Comparison of ENCODE assay signal across 30 cellular contexts in the genomic region with DNA sequence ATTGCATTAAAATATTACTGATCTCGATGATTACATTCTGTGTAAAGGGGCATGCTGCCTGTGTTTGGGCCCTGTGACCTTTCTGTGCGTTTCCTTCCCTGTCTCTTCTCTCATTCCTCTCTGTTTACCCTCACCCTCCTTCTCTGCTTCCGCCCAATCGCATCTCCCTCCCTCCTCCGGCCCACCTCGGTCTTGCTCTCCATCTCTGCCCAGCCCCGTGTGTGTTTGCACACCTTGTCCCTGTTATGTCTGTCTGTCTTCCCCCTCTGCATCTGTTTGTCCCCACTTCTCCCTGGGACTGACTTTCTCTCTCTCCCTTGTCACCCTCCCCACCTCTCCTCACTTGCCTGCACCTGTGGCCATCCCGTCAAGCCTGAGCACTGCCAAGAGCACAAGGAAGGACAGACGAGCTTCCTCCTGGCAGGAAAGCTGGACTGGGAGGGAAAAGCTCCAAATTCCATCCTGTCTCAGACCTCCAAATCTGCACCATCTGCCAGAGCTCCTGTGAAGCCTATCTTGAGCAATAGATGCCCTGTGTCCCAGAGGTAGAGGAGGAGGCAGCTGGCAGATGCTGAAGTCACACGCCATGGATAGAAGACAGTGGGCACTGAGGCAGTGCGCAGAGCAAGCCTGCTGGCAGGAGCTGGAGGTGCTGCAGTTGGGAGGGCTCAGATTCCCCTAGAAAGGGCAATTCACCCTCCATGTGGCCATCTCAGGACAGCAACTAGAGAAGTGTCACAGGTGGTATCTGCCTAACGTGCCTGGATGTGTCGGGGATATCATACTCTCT.
"Had no signal": no experiment of that assay in that cellular context is flagged by ENCODE, and none has a peak within 500 bp of the region (broad histone marks: within the 10 kb centered on the region; RNA-seq: fewer than 3 reads in every experiment).

No MANE protein-coding gene starts in this region.

- H3K4me1 Mint-ChIP-seq: activated B cell treated with CpG ODN at 0.5 μM for 24 hours; activated naive CD4-positive, alpha-beta T cell treated with anti-CD3 and anti-CD28 coated beads, Interleukin-2, amount 50 U/mL, for 24 hours; activated naive CD8-positive, alpha-beta T cell treated with anti-CD3 and anti-CD28 coated beads, Interleukin-2, amount 50 U/mL, for 24 hours; stimulated activated memory B cell treated with anti-CD40 and anti-IgM and Interleukin-4, amounts not matched to agents 10 μg/mL and 1 μg/mL and 100 μg/mL, for 72 hours; stimulated activated naive CD8-positive, alpha-beta T cell treated with anti-CD3 and anti-CD28 coated beads, Interleukin-15, amount 100 ng/mL, for 72 hours had no signal

- H3K9me3 ChIP-seq: heart right ventricle, lower lobe of right lung, mucosa of descending colon, prostate gland, sigmoid colon, upper lobe of left lung had no signal

- H3K27me3 Mint-ChIP-seq: activated B cell treated with CpG ODN at 0.5 μM for 24 hours had no signal

- DNase-seq: activated B cell treated with CpG ODN at 0.5 μM for 24 hours; activated CD4-positive, alpha-beta T cell treated with anti-CD3 and anti-CD28 coated beads, Interleukin-2, amount 50 U/mL, for 1 hour; activated CD8-positive, alpha-beta T cell treated with anti-CD3 and anti-CD28 coated beads for 36 hours; activated naive CD8-positive, alpha-beta T cell treated with anti-CD3 and anti-CD28 coated beads, Interleukin-2, amount 50 U/mL, for 24 hours; activated T-cell treated with anti-CD3 and anti-CD28 coated beads, Interleukin-2, amount 50 U/mL, for 4 hours; amygdala; caudate nucleus; foreskin keratinocyte; heart right ventricle; kidney glomerular epithelial cell; lower lobe of right lung; mesendoderm; mucosa of descending colon; retina; sigmoid colon; small intestine; stimulated activated CD4-positive, alpha-beta T cell treated with anti-CD3 and anti-CD28 coated beads, Interleukin-1b, Interleukin-23, amount 100 ng/mL, for 48 hours; stimulated activated CD4-positive, alpha-beta T cell treated with anti-CD3 and anti-CD28 coated beads, Interleukin-4, amount 100 ng/mL, for 4 hours; stimulated activated CD8-positive, alpha-beta memory T cell treated with anti-CD3 and anti-CD28 coated beads, Interleukin-4, amount 100 ng/mL, for 48 hours; stimulated activated naive CD8-positive, alpha-beta T cell treated with anti-CD3 and anti-CD28 coated beads, Interleukin-15, amount 100 ng/mL, for 72 hours; substantia nigra; T-helper 2 cell had no signal

- H3K36me3 ChIP-seq: heart right ventricle, lower lobe of right lung, prostate gland, sigmoid colon, upper lobe of left lung had no signal

- H3K4me3 Mint-ChIP-seq: activated B cell treated with CpG ODN at 0.5 μM for 24 hours; activated CD8-positive, alpha-beta T cell treated with anti-CD3 and anti-CD28 coated beads for 36 hours; activated naive CD4-positive, alpha-beta T cell treated with anti-CD3 and anti-CD28 coated beads, Interleukin-2, amount 50 U/mL, for 24 hours; activated naive CD8-positive, alpha-beta T cell treated with anti-CD3 and anti-CD28 coated beads, Interleukin-2, amount 50 U/mL, for 24 hours; activated T-cell treated with anti-CD3 and anti-CD28 coated beads, Interleukin-2, amount 50 U/mL, for 4 hours; natural killer cell treated with Interleukin-12 subunit alpha and Interleukin-12 subunit beta and Interleukin-15 and Interleukin-18, amount 100 ng/mL, for 72 hours; stimulated activated memory B cell treated with anti-CD40 and anti-IgM and Interleukin-4, amounts not matched to agents 10 μg/mL and 1 μg/mL and 100 μg/mL, for 72 hours; stimulated activated naive CD8-positive, alpha-beta T cell treated with anti-CD3 and anti-CD28 coated beads, Interleukin-15, amount 100 ng/mL, for 72 hours had no signal

- H3K9me3 Mint-ChIP-seq: activated B cell treated with CpG ODN at 0.5 μM for 24 hours; activated naive CD4-positive, alpha-beta T cell treated with anti-CD3 and anti-CD28 coated beads, Interleukin-2, amount 50 U/mL, for 24 hours; activated naive CD8-positive, alpha-beta T cell treated with anti-CD3 and anti-CD28 coated beads, Interleukin-2, amount 50 U/mL, for 24 hours; activated T-cell treated with anti-CD3 and anti-CD28 coated beads, Interleukin-2, amount 50 U/mL, for 4 hours; activated T-helper 2 cell treated with anti-CD3 and anti-CD28 coated beads, Interferon-gamma antibody, Interleukin-2, Interleukin-4, amounts not matched to agents 10 μg/mL and 5 μg/mL and 100 μg/mL, durations not matched to agents 14 hours and 24 hours and 36 hours; natural killer cell treated with Interleukin-12 subunit alpha and Interleukin-12 subunit beta and Interleukin-15 and Interleukin-18, amount 100 ng/mL, for 72 hours had no signal

- H3K27ac ChIP-seq: foreskin keratinocyte, heart right ventricle, lower lobe of right lung, prostate gland, sigmoid colon, upper lobe of left lung had no signal

- H3K27me3 ChIP-seq: foreskin keratinocyte, sigmoid colon, upper lobe of left lung had no signal

- H3K4me1 ChIP-seq: foreskin keratinocyte, heart right ventricle, lower lobe of right lung, prostate gland, sigmoid colon, upper lobe of left lung had no signal

- H3K27ac Mint-ChIP-seq: activated B cell treated with CpG ODN at 0.5 μM for 24 hours; activated CD8-positive, alpha-beta T cell treated with anti-CD3 and anti-CD28 coated beads for 36 hours; activated naive CD4-positive, alpha-beta T cell treated with anti-CD3 and anti-CD28 coated beads, Interleukin-2, amount 50 U/mL, for 24 hours; activated naive CD8-positive, alpha-beta T cell treated with anti-CD3 and anti-CD28 coated beads, Interleukin-2, amount 50 U/mL, for 24 hours; activated T-helper 2 cell treated with anti-CD3 and anti-CD28 coated beads, Interferon-gamma antibody, Interleukin-2, Interleukin-4, amounts not matched to agents 10 μg/mL and 5 μg/mL and 100 μg/mL, durations not matched to agents 14 hours and 24 hours and 36 hours; natural killer cell treated with Interleukin-12 subunit alpha and Interleukin-12 subunit beta and Interleukin-15 and Interleukin-18, amount 100 ng/mL, for 72 hours; stimulated activated memory B cell treated with anti-CD40 and anti-IgM and Interleukin-4, amounts not matched to agents 10 μg/mL and 1 μg/mL and 100 μg/mL, for 72 hours had no signal

- ATAC-seq: activated CD8-positive, alpha-beta T cell treated with anti-CD3 and anti-CD28 coated beads for 36 hours; activated naive CD8-positive, alpha-beta T cell treated with anti-CD3 and anti-CD28 coated beads, Interleukin-2, amount 50 U/mL, for 24 hours; activated T-cell treated with anti-CD3 and anti-CD28 coated beads, Interleukin-2, amount 50 U/mL, for 4 hours; esophagus mucosa; foreskin keratinocyte; heart right ventricle; left lobe of liver; lower lobe of right lung; mucosa of descending colon; natural killer cell treated with Interleukin-12 subunit alpha and Interleukin-12 subunit beta and Interleukin-15 and Interleukin-18, amount 100 ng/mL, for 72 hours; stimulated activated memory B cell treated with anti-CD40 and anti-IgM and Interleukin-4, amounts not matched to agents 10 μg/mL and 1 μg/mL and 100 μg/mL, for 72 hours; stimulated activated naive CD8-positive, alpha-beta T cell treated with anti-CD3 and anti-CD28 coated beads, Interleukin-15, amount 100 ng/mL, for 72 hours had no signal

- H3K4me3 ChIP-seq: heart right ventricle, lower lobe of right lung, mucosa of descending colon, prostate gland, sigmoid colon, upper lobe of left lung had no signal

- H3K36me3 Mint-ChIP-seq: activated naive CD4-positive, alpha-beta T cell treated with anti-CD3 and anti-CD28 coated beads, Interleukin-2, amount 50 U/mL, for 24 hours; natural killer cell treated with Interleukin-12 subunit alpha and Interleukin-12 subunit beta and Interleukin-15 and Interleukin-18, amount 100 ng/mL, for 72 hours; stimulated activated memory B cell treated with anti-CD40 and anti-IgM and Interleukin-4, amounts not matched to agents 10 μg/mL and 1 μg/mL and 100 μg/mL, for 72 hours had no signal
